In the genomic region with DNA sequence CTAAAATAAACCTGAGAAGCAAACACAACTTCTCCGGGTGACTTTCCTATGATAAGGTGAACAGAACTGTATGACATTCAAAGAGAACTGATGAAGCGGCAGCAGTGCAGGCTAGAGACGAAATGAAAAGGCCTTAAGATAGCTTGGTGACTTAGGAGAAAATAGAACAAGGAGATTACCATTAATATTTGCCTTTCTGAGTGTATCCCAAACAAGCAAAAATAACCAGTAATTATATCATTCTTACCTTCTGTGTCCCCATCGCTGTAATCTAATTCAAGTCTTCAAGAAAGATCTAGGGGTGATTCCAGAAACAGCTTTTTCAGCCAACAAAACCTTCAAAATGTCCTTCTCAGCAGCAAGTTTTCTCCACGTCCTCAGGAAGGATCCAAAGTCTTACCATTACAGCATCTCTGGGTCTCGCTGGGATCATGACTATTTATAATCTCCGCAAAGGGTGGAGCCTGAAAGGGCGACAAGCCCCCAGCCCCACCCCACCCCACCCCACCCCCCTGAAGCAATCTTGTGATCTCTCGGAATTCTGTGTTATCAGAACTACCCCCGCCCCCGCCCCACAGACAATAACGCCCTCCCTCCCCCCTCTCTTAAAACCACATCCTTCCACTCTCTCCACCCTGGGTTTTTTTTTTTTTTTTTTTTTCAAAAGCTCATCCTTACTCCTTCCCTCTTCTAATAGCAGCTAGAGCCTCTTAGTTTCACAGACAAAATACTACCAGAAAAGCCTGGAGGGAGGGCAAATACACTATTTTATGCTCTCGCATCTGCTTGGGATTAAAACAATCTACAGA, we compare ENCODE assay signal across 8 cellular contexts. TPM values are rescaled to one million over a fixed set of nuclear protein-coding genes. Genes with fewer than 3 reads are reported as not detected.
DNase-seq lines count a peak whose midpoint lies in the region; ATAC-seq and TF ChIP-seq lines count a peak whose summit lies in the region.

Gene SLC2A3 (minus strand): TSS at position 415 of the 809 bp plus-strand sequence. CDS start 153 bp downstream, at position 262.

- peak; percentile 46 for DNase-seq in GM06990 (ENCODE audit: extremely low read depth, insufficient read length)
- DNase-seq in SK-N-SH = peak; percentile 43
- peak; percentile 85 for DNase-seq in activated naive CD4-positive, alpha-beta T cell treated with anti-CD3 and anti-CD28 coated beads, Interleukin-2, amount 10 ng/mL, durations not matched to agents 7 days and 5 days
- DNase-seq in globus pallidus (ENCODE audit: low spot score) = peak; percentile 58
- peak; percentile 71 for DNase-seq in superior temporal gyrus (ENCODE audit: extremely low spot score)

- H4K20me1 ChIP-seq in SK-N-SH (ENCODE audit: insufficient read depth) = no peaks in the 10 kb centered on the region

- CTCF ChIA-PET in SK-N-SH (lab: Yijun Ruan, JAX) = interaction anchor here (0.9 kb wide), 1 partner anchor 59 kb away, joined by 4 read pairs; no protein-coding TSS in a partner anchor
- CTCF ChIA-PET in activated naive CD4-positive, alpha-beta T cell treated with anti-CD3 and anti-CD28 coated beads, Interleukin-2, amount 10 ng/mL, durations not matched to agents 7 days and 5 days (lab: Charles Lee) = interaction anchor here (4.9 to 12.4 kb wide), 3 partner anchors 28 to 58 kb away, joined by 42 to 260 read pairs (median 86); no protein-coding TSS in a partner anchor

- no peaks in the 10 kb centered on the region for H3K9me3 ChIP-seq in SK-N-SH
- no peaks in the 10 kb centered on the region for H3K9me3 ChIP-seq in neutrophil

- no peak for TF ChIP-seq RAD21 in SK-N-SH (IDR thresholded peaks at IDR 0.05; ENCODE audit: low read length)

- peak within 1 kb of the TSS; percentile 84 for H3K4me2 ChIP-seq in SK-N-SH

- H3K36me3 Mint-ChIP-seq in activated naive CD4-positive, alpha-beta T cell treated with anti-CD3 and anti-CD28 coated beads, Interleukin-2, amount 10 ng/mL, durations not matched to agents 7 days and 5 days = peaks cover 7% of the 10 kb centered on the region

- no peaks in the 10 kb centered on the region for H3K9me2 ChIP-seq in SK-N-SH

- ATAC-seq in HG03159 (IDR thresholded peaks at IDR 0.05; ENCODE audit: unreplicated experiment) (peak; percentile 25), GM18519 (IDR thresholded peaks at IDR 0.05; ENCODE audit: low FRiP score, unreplicated experiment) (no peak)

- H3K27me3 ChIP-seq in GM06990 (replicated peaks; ENCODE audit: control insufficient read depth, insufficient read depth, low read length) (no peaks in the 10 kb centered on the region), SK-N-SH (ENCODE audit: insufficient read depth) (no peaks in the 10 kb centered on the region), neutrophil (no peaks in the 10 kb centered on the region)

- H3F3A ChIP-seq in SK-N-SH (replicated peaks; ENCODE audit: insufficient read depth) = peaks cover 17% of the 10 kb centered on the region

- H3K4me1 ChIP-seq in SK-N-SH (ENCODE audit: control insufficient read depth in 1 of 2, insufficient read depth in 2 of 2, low read depth in 1 of 2, low read length in 1 of 2) = peaks cover 0 to 8% of the 10 kb centered on the region in 2 experiments; a peak in 1 of 4 replicates
- H3K4me1 ChIP-seq in neutrophil (ENCODE audit: control insufficient read depth in 1 of 2, insufficient read depth in 1 of 2, low read depth in 1 of 2, low read length in 1 of 2) = peaks cover 54 to 60% of the 10 kb centered on the region in 2 experiments

- POLR2A ChIA-PET in SK-N-SH (lab: Yijun Ruan, JAX) = no interaction called here

- no peaks in the 10 kb centered on the region for H3K9me3 Mint-ChIP-seq in activated naive CD4-positive, alpha-beta T cell treated with anti-CD3 and anti-CD28 coated beads, Interleukin-2, amount 10 ng/mL, durations not matched to agents 7 days and 5 days

- H2AFZ ChIP-seq in SK-N-SH (ENCODE audit: low read depth) = peak within 1 kb of the TSS; percentile 73

- TF ChIP-seq EP300 in SK-N-SH (IDR thresholded peaks at IDR 0.05; ENCODE audit: borderline replicate concordance in 1 of 2, low read depth in 1 of 2, low read length in 1 of 2) = no peak

- H3K27ac ChIP-seq in SK-N-SH (ENCODE audit: low read depth in 2 of 2, low read length in 1 of 2) = peak within 1 kb of the TSS; percentile 57 to 83
- H3K27ac ChIP-seq in neutrophil = peak within 1 kb of the TSS; percentile 88

- peaks cover 25% of the 10 kb centered on the region for H3K79me2 ChIP-seq in SK-N-SH (ENCODE audit: insufficient read depth)

- no peak within 1 kb of the TSS for H3K27ac Mint-ChIP-seq in activated naive CD4-positive, alpha-beta T cell treated with anti-CD3 and anti-CD28 coated beads, Interleukin-2, amount 10 ng/mL, durations not matched to agents 7 days and 5 days

- peak within 1 kb of the TSS; percentile 88 for H3K9ac ChIP-seq in SK-N-SH

- 12% methylated on average over 13 of the region's 13 CpGs for WGBS in SK-N-SH (ENCODE audit: low lambda C conversion rate)

- TF ChIP-seq CTCF in GM06990 (IDR thresholded peaks at IDR 0.05; ENCODE audit: insufficient read depth, low read length, poor library complexity, severe bottlenecking) = no peak
- no peak for TF ChIP-seq CTCF in SK-N-SH (IDR thresholded peaks at IDR 0.05)
- peak; percentile 33 for TF ChIP-seq CTCF in neutrophil (IDR thresholded peaks at IDR 0.05)

- H3K4me3 ChIP-seq in GM06990 (replicated peaks; ENCODE audit: low read depth, low read length) (peak within 1 kb of the TSS; percentile 85), SK-N-SH (ENCODE audit: low read depth in 2 of 2, low read length in 1 of 2) (peak within 1 kb of the TSS; percentile 53 to 74), neutrophil (ENCODE audit: low read depth in 1 of 2, low read length in 1 of 2) (peak within 1 kb of the TSS; percentile 88 to 99)

- H3K36me3 ChIP-seq in GM06990 (ENCODE audit: control insufficient read depth, insufficient read depth, low read length) = peaks cover 2% of the 10 kb centered on the region
- peaks cover 8 to 16% of the 10 kb centered on the region in 2 experiments for H3K36me3 ChIP-seq in SK-N-SH (replicated peaks in 1 of 2; ENCODE audit: control insufficient read depth in 1 of 2, insufficient read depth in 2 of 2, low read length in 1 of 2)
- H3K36me3 ChIP-seq in neutrophil = peaks cover 35% of the 10 kb centered on the region

- no peak within 1 kb of the TSS for H3K4me3 Mint-ChIP-seq in activated naive CD4-positive, alpha-beta T cell treated with anti-CD3 and anti-CD28 coated beads, Interleukin-2, amount 10 ng/mL, durations not matched to agents 7 days and 5 days

- H3K4me1 Mint-ChIP-seq in activated naive CD4-positive, alpha-beta T cell treated with anti-CD3 and anti-CD28 coated beads, Interleukin-2, amount 10 ng/mL, durations not matched to agents 7 days and 5 days = peaks cover 20% of the 10 kb centered on the region

- no peaks in the 10 kb centered on the region for H3K27me3 Mint-ChIP-seq in activated naive CD4-positive, alpha-beta T cell treated with anti-CD3 and anti-CD28 coated beads, Interleukin-2, amount 10 ng/mL, durations not matched to agents 7 days and 5 days

TF ChIP-seq in SK-N-SH, 30 proteins besides CTCF, POLR2A, EP300 and RAD21:
- TF ChIP-seq, protein P1, sequence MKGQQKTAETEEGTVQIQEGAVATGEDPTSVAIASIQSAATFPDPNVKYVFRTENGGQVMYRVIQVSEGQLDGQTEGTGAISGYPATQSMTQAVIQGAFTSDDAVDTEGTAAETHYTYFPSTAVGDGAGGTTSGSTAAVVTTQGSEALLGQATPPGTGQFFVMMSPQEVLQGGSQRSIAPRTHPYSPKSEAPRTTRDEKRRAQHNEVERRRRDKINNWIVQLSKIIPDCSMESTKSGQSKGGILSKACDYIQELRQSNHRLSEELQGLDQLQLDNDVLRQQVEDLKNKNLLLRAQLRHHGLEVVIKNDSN (IDR thresholded peaks at IDR 0.05; ENCODE audit: borderline replicate concordance, low read depth) = no peak
- TF ChIP-seq YY1 (IDR thresholded peaks at IDR 0.05; ENCODE audit: low read depth) (peak; percentile 69; the same call in 1 of the 2 replicates), TAF1 (IDR thresholded peaks at IDR 0.05; ENCODE audit: borderline replicate concordance, low read depth, low read length) (peak; percentile 90), SMC3 (IDR thresholded peaks at IDR 0.05; ENCODE audit: low read depth, low read length) (0 out of 2 replicates have a peak, but pooled peaks have one; percentile 9), POLR2AphosphoS5 (IDR thresholded peaks at IDR 0.05; ENCODE audit: low read depth, low read length) (peak; percentile 99), SIN3A (IDR thresholded peaks at IDR 0.05; ENCODE audit: borderline replicate concordance, low read depth, low read length) (no peak)

RNA-seq across cellular contexts. Expression of gene SLC2A3, which starts in this region (rescaled TPM):
- polyA plus RNA-seq in SK-N-SH (2012; rRNA removed) = 26.6 and 35.7 TPM in 2 replicates
- polyA plus RNA-seq in SK-N-SH (2012; cell fraction: cytosol; rRNA removed) = 21.0 and 23.1 TPM in 2 replicates
- polyA plus RNA-seq in SK-N-SH (2012; cell fraction: nucleus; rRNA removed) = 33.8 and 71.9 TPM in 2 replicates
